Comparison of ENCODE assay signal across 8 cellular contexts in the genomic region with DNA sequence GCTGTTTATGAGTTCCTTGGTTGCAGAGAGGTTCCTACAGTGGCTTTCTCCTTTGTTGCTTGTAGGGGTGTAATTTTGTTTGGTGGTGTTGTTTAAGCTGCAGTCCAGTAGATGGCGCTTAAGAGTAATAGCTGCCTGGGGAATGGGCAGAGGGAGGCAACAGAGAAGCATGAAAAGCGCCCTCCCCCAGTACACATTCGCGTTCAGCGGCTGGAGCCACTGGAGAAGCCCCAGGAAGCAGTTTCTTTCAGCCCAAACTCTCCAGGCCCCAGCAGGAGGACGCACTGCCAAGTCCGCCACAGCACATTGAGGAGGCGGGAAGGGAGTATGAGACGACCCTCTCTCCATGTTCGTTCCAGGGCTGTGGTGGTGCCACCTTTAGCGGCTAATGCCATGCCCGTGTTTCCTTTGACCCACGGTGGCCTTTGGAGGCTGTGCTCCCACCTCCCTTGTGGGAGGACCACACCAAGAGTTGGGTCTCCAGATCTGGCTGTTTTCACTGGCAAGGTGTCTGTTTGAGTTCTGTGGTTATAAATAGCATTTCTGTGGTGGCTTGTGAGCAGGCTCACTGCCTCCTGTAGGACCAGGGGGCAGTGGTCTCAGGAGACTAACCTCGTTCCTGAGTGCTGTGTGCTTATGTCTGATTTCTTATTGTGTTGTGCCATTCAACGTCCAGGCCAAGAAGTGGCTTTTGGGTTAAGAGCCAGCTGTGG.
DNase-seq lines count a peak whose midpoint lies in the region; ATAC-seq and TF ChIP-seq lines count a peak whose summit lies in the region.

No MANE protein-coding gene starts in this region.

- no TSS peak for BruUV-seq in MCF 10A (replicated peaks; lab: Mats Ljungman, UMichigan)

- CTCF ChIA-PET in MCF 10A (lab: Yijun Ruan, JAX) = interaction anchor here (0.5 to 2.9 kb wide), 11 partner anchors 10 to 1751 kb away, joined by 3 to 8 read pairs (median 4); no protein-coding TSS in a partner anchor
- CTCF ChIA-PET in activated CD4-positive, alpha-beta memory T cell treated with anti-CD3 and anti-CD28 coated beads for 36 hours (lab: Charles Lee) = interaction anchor here (1.0 to 2.1 kb wide), 8 partner anchors 9 to 117 kb away, joined by 3 to 5 read pairs (median 4); no protein-coding TSS in a partner anchor

- H3K9me3 Mint-ChIP-seq in MCF 10A (ENCODE audit: unreplicated experiment) = no peaks in the 10 kb centered on the region
- H3K9me3 Mint-ChIP-seq in activated CD4-positive, alpha-beta memory T cell treated with anti-CD3 and anti-CD28 coated beads for 36 hours = no peaks in the 10 kb centered on the region

- no peaks in the 10 kb centered on the region for H3K36me3 ChIP-seq in breast epithelium
- H3K36me3 ChIP-seq in heart right ventricle = no peaks in the 10 kb centered on the region
- H3K36me3 ChIP-seq in skeletal muscle tissue (ENCODE audit: control insufficient read depth in 3 of 3, insufficient read depth in 3 of 3, low read length in 3 of 3) = peaks cover 0 to 4% (median 0%) of the 10 kb centered on the region in 3 donors

- H3K9ac ChIP-seq in skeletal muscle tissue (ENCODE audit: low read depth in 1 of 3, low read length in 3 of 3) = no peak overlapping the region

- WGBS in heart right ventricle, 2 donors = 60 to 70% methylated on average over 15 of the region's 15 CpGs

- TF ChIP-seq CTCF in MCF 10A (IDR thresholded peaks at IDR 0.05; ENCODE audit: unreplicated experiment) (peak; percentile 79), breast epithelium (IDR thresholded peaks at IDR 0.05) (peak in 1 of 3 donors; percentile 39), heart right ventricle (IDR thresholded peaks at IDR 0.05) (peak; percentile 20 to 69 (median 58))

- intact Hi-C loops in MCF 10A (cut with micrococcal nuclease) (loop anchor here (1.0 to 10.0 kb wide), 3 partner anchors 168 to 1281 kb away; no protein-coding TSS in a partner anchor), breast epithelium (cut with DNase I; ENCODE audit: low total_unique reads) (no loop called here), heart right ventricle (cut with DNase I) (loop anchor here in 2 of 10 donors (5.0 to 10.0 kb wide), 2 partner anchors 68 to 71 kb away; no protein-coding TSS in a partner anchor)
- intact Hi-C loops in activated CD4-positive, alpha-beta memory T cell treated with anti-CD3 and anti-CD28 coated beads for 36 hours (cut with micrococcal nuclease) = no loop called here

- H3K9me3 ChIP-seq in breast epithelium = peaks cover 0 to 5% of the 10 kb centered on the region in 2 donors
- peaks cover 0 to 3% (median 0%) of the 10 kb centered on the region in 11 donors for H3K9me3 ChIP-seq in heart right ventricle
- H3K9me3 ChIP-seq in skeletal muscle tissue (ENCODE audit: control insufficient read depth in 3 of 3, low read length in 3 of 3) = no peaks in the 10 kb centered on the region

- no peak for TF ChIP-seq POLR2A in breast epithelium (IDR thresholded peaks at IDR 0.05)

- peaks cover 7% of the 10 kb centered on the region for H3K36me3 Mint-ChIP-seq in MCF 10A (ENCODE audit: insufficient read depth, unreplicated experiment)
- H3K36me3 Mint-ChIP-seq in activated CD4-positive, alpha-beta memory T cell treated with anti-CD3 and anti-CD28 coated beads for 36 hours = no peaks in the 10 kb centered on the region

- peak; percentile 59 for DNase-seq in MCF 10A (ENCODE audit: unreplicated experiment)
- DNase-seq in breast epithelium (ENCODE audit: low spot score in 2 of 2) = no peak
- peak; percentile 49 for DNase-seq in LHCN-M2 (ENCODE audit: low read depth)
- DNase-seq in activated CD4-positive, alpha-beta memory T cell treated with anti-CD3 and anti-CD28 coated beads for 36 hours = peak; percentile 25
- peak in 1 of 2 donors; percentile 27 for DNase-seq in heart right ventricle

- H3K27me3 Mint-ChIP-seq in MCF 10A (ENCODE audit: insufficient read depth, unreplicated experiment) = no peaks in the 10 kb centered on the region
- no peaks in the 10 kb centered on the region for H3K27me3 Mint-ChIP-seq in activated CD4-positive, alpha-beta memory T cell treated with anti-CD3 and anti-CD28 coated beads for 36 hours

- H3K27me3 ChIP-seq in breast epithelium (no peaks in the 10 kb centered on the region), heart right ventricle (no peaks in the 10 kb centered on the region), skeletal muscle tissue (ENCODE audit: control insufficient read depth in 3 of 3, insufficient read depth in 3 of 3, low read length in 3 of 3) (no peaks in the 10 kb centered on the region)

- H3K4me1 ChIP-seq in breast epithelium (no peaks in the 10 kb centered on the region), heart right ventricle (peaks cover 0 to 52% (median 25%) of the 10 kb centered on the region in 9 donors), skeletal muscle tissue (ENCODE audit: control insufficient read depth in 3 of 3, insufficient read depth in 3 of 3, low read length in 3 of 3) (peaks cover 16 to 31% (median 16%) of the 10 kb centered on the region in 3 donors)

- no peak overlapping the region for H3K27ac Mint-ChIP-seq in MCF 10A (ENCODE audit: low read depth, unreplicated experiment)
- no peak overlapping the region for H3K27ac Mint-ChIP-seq in activated CD4-positive, alpha-beta memory T cell treated with anti-CD3 and anti-CD28 coated beads for 36 hours

- ATAC-seq in heart right ventricle = peak; percentile 16 to 84 (median 70)
- ATAC-seq in esophagus mucosa = no peak
- ATAC-seq in HG02852 (IDR thresholded peaks at IDR 0.05; ENCODE audit: unreplicated experiment) = no peak

- H3K4me1 Mint-ChIP-seq in MCF 10A (ENCODE audit: insufficient read depth, unreplicated experiment) = peaks cover 6% of the 10 kb centered on the region
- H3K4me1 Mint-ChIP-seq in activated CD4-positive, alpha-beta memory T cell treated with anti-CD3 and anti-CD28 coated beads for 36 hours (ENCODE audit: low read depth) = peaks cover 16% of the 10 kb centered on the region

- POLR2A ChIA-PET in MCF 10A (lab: Yijun Ruan, JAX) = interaction anchor here (1.3 kb wide), 1 partner anchor 23 kb away, joined by 3 read pairs; no protein-coding TSS in a partner anchor
- POLR2A ChIA-PET in activated CD4-positive, alpha-beta memory T cell treated with anti-CD3 and anti-CD28 coated beads for 36 hours (lab: Charles Lee) = no interaction called here

- H3K4me3 ChIP-seq in breast epithelium = no peak overlapping the region
- H3K4me3 ChIP-seq in heart right ventricle = no peak overlapping the region
- peak overlapping the region in 2 of 3 donors; percentile 24 to 30 for H3K4me3 ChIP-seq in skeletal muscle tissue (ENCODE audit: low read length in 3 of 3)

- no peak overlapping the region for H3K4me3 Mint-ChIP-seq in MCF 10A (ENCODE audit: unreplicated experiment)
- no peak overlapping the region for H3K4me3 Mint-ChIP-seq in activated CD4-positive, alpha-beta memory T cell treated with anti-CD3 and anti-CD28 coated beads for 36 hours

- H3K27ac ChIP-seq in breast epithelium (no peak overlapping the region), heart right ventricle (peak overlapping the region in 5 of 10 donors; percentile 26 to 58 (median 38)), skeletal muscle tissue (ENCODE audit: low read depth, low read length) (peak overlapping the region; percentile 5)

Comparison
In these comparisons a context has a peak if more than half of its experiments do, and no peak if none do; other contexts are left out.
1. DNase-seq: peak in MCF 10A (single experiment), LHCN-M2 (single experiment) and activated CD4-positive, alpha-beta memory T cell treated with anti-CD3 and anti-CD28 coated beads for 36 hours (single experiment); none in breast epithelium (0 of 2).
2. H3K4me3 ChIP-seq: peak in skeletal muscle tissue (2 of 3); none in breast epithelium (0 of 3) and heart right ventricle (0 of 10).
3. ATAC-seq: peak in heart right ventricle (8 of 8); none in esophagus mucosa (single experiment) and HG02852 (single experiment).